In the genomic region with DNA sequence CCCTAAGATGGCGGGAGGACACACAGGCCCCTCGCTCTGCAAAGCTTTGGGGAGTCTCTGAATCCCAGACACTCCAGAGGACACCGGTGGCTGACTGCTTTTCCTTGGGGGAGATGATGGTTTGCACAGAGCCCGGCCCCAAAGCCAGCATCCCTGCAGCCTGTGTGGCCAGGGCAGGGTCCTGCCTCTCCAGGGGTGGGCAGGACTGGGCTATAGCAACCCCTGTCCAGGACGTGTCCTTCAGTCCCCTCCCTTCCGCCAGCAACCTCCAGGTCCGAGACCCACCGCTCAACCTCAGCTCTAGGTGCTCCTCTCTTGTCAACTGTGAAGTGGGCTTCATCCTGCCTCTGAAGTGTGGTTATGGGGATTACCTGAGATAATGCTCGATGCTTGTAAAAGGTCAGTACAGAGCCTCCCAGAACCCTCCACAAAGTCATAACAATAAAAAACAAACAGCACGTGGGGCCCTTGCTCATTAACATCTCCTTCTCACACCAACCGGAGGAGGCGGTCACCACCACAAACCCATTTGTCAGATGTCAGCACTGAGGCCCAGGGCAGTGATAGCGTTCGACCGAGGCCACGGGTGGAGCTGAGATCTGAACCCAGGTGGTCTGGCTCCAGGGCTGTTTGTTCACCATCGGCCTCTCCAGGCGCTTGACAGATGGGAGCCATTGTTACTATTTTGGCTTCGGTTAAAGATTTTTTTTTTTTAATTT, we compare ENCODE assay signal across 31 cellular contexts.
"Had no signal": no experiment of that assay in that cellular context is flagged by ENCODE, and none has a peak within 500 bp of the region (broad histone marks: within the 10 kb centered on the region; RNA-seq: fewer than 3 reads in every experiment).

No MANE protein-coding gene starts in this region.

- H3K27me3 ChIP-seq: hepatocyte, right lobe of liver had no signal

- DNase-seq: heart right ventricle; islet precursor cell; kidney glomerular epithelial cell; left cardiac atrium; left ventricle myocardium superior; lower lobe of right lung; mammary epithelial cell; mesendoderm; midbrain; mucosa of descending colon; naive thymus-derived CD4-positive, alpha-beta T cell; occipital lobe; psoas muscle; right lobe of liver; stimulated activated CD4-positive, alpha-beta T cell treated with anti-CD3 and anti-CD28 coated beads, Interleukin-12 subunit alpha, Interleukin-12 subunit beta, amount 100 ng/mL, for 4 hours; stimulated activated CD4-positive, alpha-beta T cell treated with anti-CD3 and anti-CD28 coated beads, Interleukin-4, amount 100 ng/mL, for 24 hours; stimulated activated naive CD4-positive, alpha-beta T cell; tibial artery; trophoblast cell; uterus had no signal

- H3K4me1 ChIP-seq: heart right ventricle, lower lobe of right lung, parathyroid adenoma, psoas muscle, right lobe of liver, suprapubic skin, tibial artery, uterus had no signal

- H3K9me3 ChIP-seq: heart right ventricle, lower lobe of right lung, mucosa of descending colon, neutrophil, psoas muscle, right lobe of liver, suprapubic skin, thoracic aorta, tibial artery, uterus had no signal

- H3K27ac Mint-ChIP-seq: naive thymus-derived CD4-positive, alpha-beta T cell; natural killer cell treated with Interleukin-12 subunit alpha and Interleukin-12 subunit beta and Interleukin-15 and Interleukin-18, amount 100 ng/mL, for 72 hours; stimulated activated effector memory CD8-positive, alpha-beta T cell treated with anti-CD3 and anti-CD28 coated beads, Interleukin-12 subunit alpha, Interleukin-12 subunit beta, amount 100 ng/mL, for 72 hours; stimulated activated naive CD8-positive, alpha-beta T cell treated with anti-CD3 and anti-CD28 coated beads, Interleukin-15, Interleukin-2, amounts not matched to agents 100 ng/mL and 50 ng/mL, for 24 hours had no signal

- H3K9me3 Mint-ChIP-seq: natural killer cell treated with Interleukin-12 subunit alpha and Interleukin-12 subunit beta and Interleukin-15 and Interleukin-18, amount 100 ng/mL, for 72 hours; neural crest cell; stimulated activated effector memory CD8-positive, alpha-beta T cell treated with anti-CD3 and anti-CD28 coated beads, Interleukin-12 subunit alpha, Interleukin-12 subunit beta, amount 100 ng/mL, for 72 hours; stimulated activated naive CD8-positive, alpha-beta T cell treated with anti-CD3 and anti-CD28 coated beads, Interleukin-15, Interleukin-2, amounts not matched to agents 100 ng/mL and 50 ng/mL, for 24 hours had no signal

- H3K4me3 Mint-ChIP-seq: naive thymus-derived CD4-positive, alpha-beta T cell; natural killer cell treated with Interleukin-12 subunit alpha and Interleukin-12 subunit beta and Interleukin-15 and Interleukin-18, amount 100 ng/mL, for 72 hours; neural crest cell; stimulated activated effector memory CD8-positive, alpha-beta T cell treated with anti-CD3 and anti-CD28 coated beads, Interleukin-12 subunit alpha, Interleukin-12 subunit beta, amount 100 ng/mL, for 72 hours; stimulated activated naive CD8-positive, alpha-beta T cell treated with anti-CD3 and anti-CD28 coated beads, Interleukin-15, Interleukin-2, amounts not matched to agents 100 ng/mL and 50 ng/mL, for 24 hours had no signal

- H3K4me1 Mint-ChIP-seq: naive thymus-derived CD4-positive, alpha-beta T cell; neural crest cell; stimulated activated effector memory CD8-positive, alpha-beta T cell treated with anti-CD3 and anti-CD28 coated beads, Interleukin-12 subunit alpha, Interleukin-12 subunit beta, amount 100 ng/mL, for 72 hours had no signal

- H3K27ac ChIP-seq: heart right ventricle, hepatocyte, lower lobe of right lung, neutrophil, parathyroid adenoma, psoas muscle, right lobe of liver, skin epidermis, suprapubic skin, thoracic aorta, tibial artery, uterus had no signal

- H3K4me3 ChIP-seq: heart right ventricle, hepatocyte, lower lobe of right lung, mucosa of descending colon, psoas muscle, right lobe of liver, skin epidermis, suprapubic skin, thoracic aorta, tibial artery, uterus had no signal

- ATAC-seq: heart right ventricle; left cardiac atrium; left lobe of liver; left ventricle myocardium superior; lower lobe of right lung; mucosa of descending colon; naive thymus-derived CD4-positive, alpha-beta T cell; natural killer cell treated with Interleukin-12 subunit alpha and Interleukin-12 subunit beta and Interleukin-15 and Interleukin-18, amount 100 ng/mL, for 72 hours; psoas muscle; right lobe of liver; stimulated activated effector memory CD8-positive, alpha-beta T cell treated with anti-CD3 and anti-CD28 coated beads, Interleukin-12 subunit alpha, Interleukin-12 subunit beta, amount 100 ng/mL, for 72 hours had no signal

- H3K36me3 Mint-ChIP-seq: naive thymus-derived CD4-positive, alpha-beta T cell; natural killer cell treated with Interleukin-12 subunit alpha and Interleukin-12 subunit beta and Interleukin-15 and Interleukin-18, amount 100 ng/mL, for 72 hours; stimulated activated effector memory CD8-positive, alpha-beta T cell treated with anti-CD3 and anti-CD28 coated beads, Interleukin-12 subunit alpha, Interleukin-12 subunit beta, amount 100 ng/mL, for 72 hours had no signal

- H3K36me3 ChIP-seq: heart right ventricle, lower lobe of right lung, neutrophil, right lobe of liver, suprapubic skin, thoracic aorta, tibial artery, uterus had no signal
